ENCODE assay signal across 12 cellular contexts in genomic region chr18:76708036-76708726, GRCh38.
"Had no signal": no experiment of that assay in that cellular context is flagged by ENCODE, and none has a peak within 500 bp of the region (broad histone marks: within the 10 kb centered on the region; RNA-seq: fewer than 3 reads in every experiment).

No MANE protein-coding gene starts in this region.

- H3K79me2 ChIP-seq: parathyroid adenoma had no signal

- H3K27me3 ChIP-seq: adrenal gland, transverse colon had no signal

- H3K9me3 ChIP-seq: adrenal gland, transverse colon had no signal

- H3K4me1 ChIP-seq: adrenal gland, parathyroid adenoma had no signal

- H2AFZ ChIP-seq: parathyroid adenoma had no signal

- DNase-seq: activated CD4-positive, CD25-positive, alpha-beta regulatory T cell treated with anti-CD3 and anti-CD28 coated beads, Interleukin-2, amount 50 U/mL, for 72 hours; activated CD8-positive, alpha-beta T cell treated with anti-CD3 and anti-CD28 coated beads for 36 hours; activated naive CD4-positive, alpha-beta T cell treated with anti-CD3 and anti-CD28 coated beads, Interleukin-2, amount 50 U/mL, for 16 hours; activated T-cell treated with anti-CD3 and anti-CD28 coated beads for 4 hours; foreskin melanocyte; small intestine; transverse colon had no signal

- H3K36me3 ChIP-seq: adrenal gland, transverse colon had no signal

- H3K4me3 ChIP-seq: adrenal gland, transverse colon had no signal

- ATAC-seq: activated CD8-positive, alpha-beta T cell treated with anti-CD3 and anti-CD28 coated beads for 36 hours; left lobe of liver had no signal

- H3K9ac ChIP-seq: parathyroid adenoma had no signal

- H3K27ac ChIP-seq: adrenal gland, parathyroid adenoma, transverse colon had no signal

- FAIRE-seq: colon, endothelial cell of umbilical vein, small intestine had no signal
